18 cellular contexts compared by ENCODE assay signal in genomic region chr18:69617888-69618287, GRCh38.
DNase-seq lines count a peak whose midpoint lies in the region; ATAC-seq and TF ChIP-seq lines count a peak whose summit lies in the region.
"Had no signal": no experiment of that assay in that cellular context is flagged by ENCODE, and none has a peak within 500 bp of the region (broad histone marks: within the 10 kb centered on the region; RNA-seq: fewer than 3 reads in every experiment).

No MANE protein-coding gene starts in this region.

- H3K27me3 Mint-ChIP-seq in natural killer cell (ENCODE audit: low read depth in 2 of 2): peaks cover 18 to 20% of the 10 kb centered on the region in 2 donors

- no peaks in the 10 kb centered on the region for H3K9me2 ChIP-seq in PC-9 (ENCODE audit: insufficient read depth)

- POLR2A ChIA-PET in PC-9 (lab: Charles Lee; ENCODE audit: unreplicated experiment): no interaction called here

- no peaks in the 10 kb centered on the region for H3K79me2 ChIP-seq in PC-9 (ENCODE audit: low read depth)
- H3K79me2 ChIP-seq: parathyroid adenoma had no signal

- CTCF ChIA-PET in PC-9 (lab: Charles Lee): no interaction called here

- H3K4me3 ChIP-seq in AG10803 (ENCODE audit: low read length): no peak overlapping the region
- H3K4me3 ChIP-seq in PC-9: no peak overlapping the region
- no peak overlapping the region for H3K4me3 ChIP-seq in choroid plexus epithelial cell (ENCODE audit: low read depth, low read length)
- no peak overlapping the region for H3K4me3 ChIP-seq in breast epithelium
- H3K4me3 ChIP-seq: MG63, sigmoid colon had no signal

- H3K36me3 Mint-ChIP-seq in natural killer cell: no peaks in the 10 kb centered on the region
- H3K36me3 Mint-ChIP-seq: activated naive CD8-positive, alpha-beta T cell; natural killer cell treated with Interleukin-12 subunit alpha and Interleukin-12 subunit beta and Interleukin-15 and Interleukin-18, amount 100 ng/mL, for 72 hours had no signal

- no peaks in the 10 kb centered on the region for H4K20me1 ChIP-seq in PC-9 (ENCODE audit: insufficient read depth)

- no TSS peak for BruUV-seq in PC-9 (replicated peaks; lab: Mats Ljungman, UMichigan)

- no peak overlapping the region for H3K4me2 ChIP-seq in PC-9

- H3K27ac Mint-ChIP-seq in natural killer cell: no peak overlapping the region
- H3K27ac Mint-ChIP-seq: activated CD4-positive, alpha-beta T cell treated with anti-CD3 and anti-CD28 coated beads, Interleukin-2, amount 10 ng/mL, durations not matched to agents 7 days and 5 days; activated naive CD8-positive, alpha-beta T cell; natural killer cell treated with Interleukin-12 subunit alpha and Interleukin-12 subunit beta and Interleukin-15 and Interleukin-18, amount 100 ng/mL, for 72 hours had no signal

- peak; percentile 76 for DNase-seq in AG10803 (ENCODE audit: low read depth)
- DNase-seq in PC-9: no peak
- DNase-seq in choroid plexus epithelial cell (ENCODE audit: low read depth): peak; percentile 60
- peak; percentile 8 for DNase-seq in myocyte (ENCODE audit: low read depth)
- no peak for DNase-seq in breast epithelium (ENCODE audit: low spot score in 2 of 2)
- no peak for DNase-seq in natural killer cell
- no peak for DNase-seq in NCI-H446 treated with DMSO at 0.1 percent for 48 hours (lab: John Stamatoyannopoulos, UW)
- DNase-seq: activated CD4-positive, alpha-beta T cell treated with anti-CD3 and anti-CD28 coated beads, Interleukin-2, amount 10 ng/mL, durations not matched to agents 7 days and 5 days; left colon; MG63; NCI-H748 treated with DMSO at 0.1 percent for 48 hours; PC-3; sigmoid colon had no signal

- peak overlapping the region; percentile 44; the same call in 1 of the 2 replicates for H2AFZ ChIP-seq in PC-9
- H2AFZ ChIP-seq: parathyroid adenoma had no signal

- no peak for TF ChIP-seq POLR2A in breast epithelium (IDR thresholded peaks at IDR 0.05)

- no peak for TF ChIP-seq CTCF in AG10803 (conservative IDR thresholded peaks at IDR 0.05; ENCODE audit: low read length)
- no peak for TF ChIP-seq CTCF in PC-9 (conservative IDR thresholded peaks at IDR 0.05)
- TF ChIP-seq CTCF in choroid plexus epithelial cell (conservative IDR thresholded peaks at IDR 0.05; ENCODE audit: low read depth, low read length): no peak
- TF ChIP-seq CTCF in breast epithelium (IDR thresholded peaks at IDR 0.05): no peak
- TF ChIP-seq CTCF in natural killer cell (IDR thresholded peaks at IDR 0.05): no peak

- no peaks in the 10 kb centered on the region for H3K4me1 Mint-ChIP-seq in natural killer cell
- H3K4me1 Mint-ChIP-seq: activated CD4-positive, alpha-beta T cell treated with anti-CD3 and anti-CD28 coated beads, Interleukin-2, amount 10 ng/mL, durations not matched to agents 7 days and 5 days had no signal

- no peak overlapping the region for H3K27ac ChIP-seq in PC-9
- no peak overlapping the region for H3K27ac ChIP-seq in breast epithelium
- H3K27ac ChIP-seq: HL-60, parathyroid adenoma, sigmoid colon had no signal

- no peaks in the 10 kb centered on the region for H3F3A ChIP-seq in PC-9 (ENCODE audit: insufficient read depth, low read depth)

- H3K36me3 ChIP-seq in PC-9 (ENCODE audit: low read depth) (no peaks in the 10 kb centered on the region), breast epithelium (no peaks in the 10 kb centered on the region)
- H3K36me3 ChIP-seq: MG63, sigmoid colon had no signal

- intact Hi-C loops in PC-9 (cut with micrococcal nuclease; ENCODE audit: unreplicated experiment) (no loop called here), breast epithelium (cut with DNase I; ENCODE audit: low total_unique reads) (no loop called here), natural killer cell (cut with micrococcal nuclease) (no loop called here)

- H3K4me1 ChIP-seq in PC-9 (replicated peaks; ENCODE audit: insufficient read depth) (no peaks in the 10 kb centered on the region), breast epithelium (no peaks in the 10 kb centered on the region)
- H3K4me1 ChIP-seq: parathyroid adenoma, sigmoid colon had no signal

- no peak for ATAC-seq in GM18861 (IDR thresholded peaks at IDR 0.05; ENCODE audit: unreplicated experiment)
- no peak for ATAC-seq in natural killer cell
- ATAC-seq: left colon; natural killer cell treated with Interleukin-12 subunit alpha and Interleukin-12 subunit beta and Interleukin-15 and Interleukin-18, amount 100 ng/mL, for 72 hours; PC-3 had no signal

- no peaks in the 10 kb centered on the region for H3K9me3 ChIP-seq in PC-9 (ENCODE audit: insufficient read depth, low read depth)
- H3K9me3 ChIP-seq in breast epithelium: no peaks in the 10 kb centered on the region
- H3K9me3 ChIP-seq: MG63, sigmoid colon had no signal

- no peaks in the 10 kb centered on the region for H3K9me3 Mint-ChIP-seq in natural killer cell
- H3K9me3 Mint-ChIP-seq: activated CD4-positive, alpha-beta T cell treated with anti-CD3 and anti-CD28 coated beads, Interleukin-2, amount 10 ng/mL, durations not matched to agents 7 days and 5 days; natural killer cell treated with Interleukin-12 subunit alpha and Interleukin-12 subunit beta and Interleukin-15 and Interleukin-18, amount 100 ng/mL, for 72 hours had no signal

- no peak overlapping the region for H3K4me3 Mint-ChIP-seq in natural killer cell
- H3K4me3 Mint-ChIP-seq: activated CD4-positive, alpha-beta T cell treated with anti-CD3 and anti-CD28 coated beads, Interleukin-2, amount 10 ng/mL, durations not matched to agents 7 days and 5 days; activated naive CD8-positive, alpha-beta T cell; natural killer cell treated with Interleukin-12 subunit alpha and Interleukin-12 subunit beta and Interleukin-15 and Interleukin-18, amount 100 ng/mL, for 72 hours had no signal

- H3K27me3 ChIP-seq in PC-9 (ENCODE audit: insufficient read depth, low read depth) (no peaks in the 10 kb centered on the region), breast epithelium (no peaks in the 10 kb centered on the region)
- H3K27me3 ChIP-seq: MG63, sigmoid colon had no signal

Comparison
In these comparisons a context has a peak if more than half of its experiments do, and no peak if none do; other contexts are left out.
1. DNase-seq: peak in AG10803 (single experiment), choroid plexus epithelial cell (single experiment) and myocyte (single experiment); none in PC-9 (0 of 2), breast epithelium (0 of 2), natural killer cell (single experiment) and NCI-H446 treated with DMSO at 0.1 percent for 48 hours (single experiment).